Comparison of ENCODE assay signal across 13 cellular contexts in the genomic region with DNA sequence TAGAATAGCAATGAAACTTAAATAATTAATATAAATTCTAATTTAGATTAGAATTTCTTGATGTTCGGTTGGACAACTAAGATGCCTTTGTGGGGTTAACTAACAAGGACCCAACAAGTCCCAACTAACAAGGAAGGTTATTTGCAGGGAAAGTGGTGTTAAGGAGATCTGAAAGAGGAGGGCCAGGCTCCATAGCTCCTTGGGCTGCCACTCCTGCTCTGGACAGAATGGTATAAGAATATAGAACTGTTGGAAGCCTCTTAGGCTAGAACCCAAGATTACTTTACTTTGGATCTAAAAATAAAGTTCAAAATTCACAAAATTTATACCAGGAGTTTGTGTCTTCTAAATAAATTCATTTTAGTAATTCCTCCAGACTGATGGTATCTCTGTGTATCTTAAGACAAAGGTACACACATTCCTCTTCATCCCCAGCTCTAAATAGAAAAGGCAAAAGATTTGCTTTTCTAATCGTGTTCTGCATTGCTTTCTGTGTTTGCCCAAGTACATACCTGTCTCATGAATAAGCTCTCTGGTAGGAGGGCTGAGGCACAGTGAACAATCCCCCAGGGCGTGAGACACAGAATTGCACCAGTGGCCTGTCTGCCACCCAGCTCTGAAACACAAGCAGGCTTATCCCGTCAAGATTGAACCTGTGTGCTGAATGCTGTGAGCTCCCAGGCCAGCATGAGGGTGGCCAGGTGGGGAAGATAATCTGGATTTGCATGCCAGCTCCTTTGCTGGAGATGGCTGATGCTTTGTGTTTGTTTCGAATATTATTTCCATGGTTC.
DNase-seq lines count a peak whose midpoint lies in the region; TF ChIP-seq lines count a peak whose summit lies in the region.
"Had no signal": no experiment of that assay in that cellular context is flagged by ENCODE, and none has a peak within 500 bp of the region (broad histone marks: within the 10 kb centered on the region; RNA-seq: fewer than 3 reads in every experiment).

No MANE protein-coding gene starts in this region.

- H2BK15ac ChIP-seq in mesendoderm (replicated peaks; ENCODE audit: low read depth): no peak overlapping the region

- H3K9ac ChIP-seq in mesendoderm (ENCODE audit: low read length): no peak overlapping the region

- H2BK5ac ChIP-seq in mesendoderm (ENCODE audit: low read length): no peak overlapping the region

- H3K79me1 ChIP-seq in mesendoderm (ENCODE audit: low read length): no peaks in the 10 kb centered on the region

- peaks cover 0 to 10% (median 7%) of the 10 kb centered on the region in 3 donors for H3K27me3 Mint-ChIP-seq in immature natural killer cell (ENCODE audit: low read depth in 3 of 3)

- no peaks in the 10 kb centered on the region for H3K4me1 ChIP-seq in breast epithelium
- peaks cover 11% of the 10 kb centered on the region for H3K4me1 ChIP-seq in mesendoderm (ENCODE audit: control insufficient read depth, low read depth, low read length)
- H3K4me1 ChIP-seq: right lobe of liver had no signal

- TF ChIP-seq CTCF in AG09319 (IDR thresholded peaks at IDR 0.05; ENCODE audit: low read depth, low read length) (no peak), breast epithelium (IDR thresholded peaks at IDR 0.05) (no peak), GM10266 (IDR thresholded peaks at IDR 0.05; ENCODE audit: control insufficient read depth, insufficient read depth, low read depth, missing control alignments) (no peak)

- intact Hi-C loops in breast epithelium (cut with DNase I; ENCODE audit: low total_unique reads): no loop called here

- H2BK120ac ChIP-seq in mesendoderm (ENCODE audit: low read depth, low read length): no peak overlapping the region

- H4K5ac ChIP-seq in mesendoderm (ENCODE audit: low read length): no peak overlapping the region

- no peaks in the 10 kb centered on the region for H3K4me1 Mint-ChIP-seq in immature natural killer cell
- H3K4me1 Mint-ChIP-seq: activated CD4-positive, alpha-beta T cell treated with anti-CD3 and anti-CD28 coated beads, Interleukin-2, amount 10 ng/mL, durations not matched to agents 7 days and 5 days; stimulated activated naive B cell treated with anti-CD40 and anti-IgM and Interleukin-4, amounts not matched to agents 10 μg/mL and 1 μg/mL and 100 μg/mL, for 72 hours had no signal

- no peak overlapping the region for H3K18ac ChIP-seq in mesendoderm (ENCODE audit: low read length)

- no peak overlapping the region for H3K4me3 Mint-ChIP-seq in immature natural killer cell
- H3K4me3 Mint-ChIP-seq: activated CD4-positive, alpha-beta T cell treated with anti-CD3 and anti-CD28 coated beads, Interleukin-2, amount 10 ng/mL, durations not matched to agents 7 days and 5 days; stimulated activated naive B cell treated with anti-CD40 and anti-IgM and Interleukin-4, amounts not matched to agents 10 μg/mL and 1 μg/mL and 100 μg/mL, for 72 hours had no signal

- no peak for TF ChIP-seq POLR2A in breast epithelium (IDR thresholded peaks at IDR 0.05)

- H3K4me3 ChIP-seq in breast epithelium (no peak overlapping the region), mesendoderm (ENCODE audit: low read length) (no peak overlapping the region)
- H3K4me3 ChIP-seq: right lobe of liver had no signal

- DNase-seq in AG09319 (ENCODE audit: extremely low read depth, low read depth) (peak; percentile 38), LHCN-M2 (ENCODE audit: low read depth) (peak; percentile 67), breast epithelium (ENCODE audit: low spot score in 2 of 2) (peak; percentile 69 to 88), mesendoderm (peak; percentile 92), MV-4-11 (lab: John Stamatoyannopoulos, UW) (no peak), NCI-H128 (lab: John Stamatoyannopoulos, UW; ENCODE audit: unreplicated experiment) (no peak), immature natural killer cell (no peak), GM10266 (ENCODE audit: extremely low spot score) (no peak)
- DNase-seq: activated CD4-positive, alpha-beta T cell treated with anti-CD3 and anti-CD28 coated beads, Interleukin-2, amount 10 ng/mL, durations not matched to agents 7 days and 5 days; amygdala; DND-41; right lobe of liver; stimulated activated naive B cell treated with anti-CD40 and anti-IgM and Interleukin-4, amounts not matched to agents 10 μg/mL and 1 μg/mL and 100 μg/mL, for 72 hours had no signal

- H3K27me3 ChIP-seq in breast epithelium: no peaks in the 10 kb centered on the region
- no peaks in the 10 kb centered on the region for H3K27me3 ChIP-seq in mesendoderm (ENCODE audit: insufficient read depth, low read length, poor library complexity)
- H3K27me3 ChIP-seq: right lobe of liver had no signal

- H3K27ac ChIP-seq in breast epithelium: peak overlapping the region; percentile 35 to 58
- H3K27ac ChIP-seq in mesendoderm (ENCODE audit: low read depth, low read length): no peak overlapping the region
- H3K27ac ChIP-seq: right lobe of liver had no signal

- no peaks in the 10 kb centered on the region for H3K36me3 ChIP-seq in breast epithelium
- H3K36me3 ChIP-seq in mesendoderm (ENCODE audit: control insufficient read depth, insufficient read depth, low read length): no peaks in the 10 kb centered on the region
- H3K36me3 ChIP-seq: right lobe of liver had no signal

- H3K4me2 ChIP-seq in mesendoderm (ENCODE audit: low read length): no peak overlapping the region

- H3K79me2 ChIP-seq in mesendoderm (ENCODE audit: control insufficient read depth, insufficient read depth, low read length): no peaks in the 10 kb centered on the region

- H3K27ac Mint-ChIP-seq in immature natural killer cell: no peak overlapping the region
- H3K27ac Mint-ChIP-seq: activated CD4-positive, alpha-beta T cell treated with anti-CD3 and anti-CD28 coated beads, Interleukin-2, amount 10 ng/mL, durations not matched to agents 7 days and 5 days; stimulated activated naive B cell treated with anti-CD40 and anti-IgM and Interleukin-4, amounts not matched to agents 10 μg/mL and 1 μg/mL and 100 μg/mL, for 72 hours had no signal

- H3K36me3 Mint-ChIP-seq in immature natural killer cell: no peaks in the 10 kb centered on the region
- H3K36me3 Mint-ChIP-seq: stimulated activated naive B cell treated with anti-CD40 and anti-IgM and Interleukin-4, amounts not matched to agents 10 μg/mL and 1 μg/mL and 100 μg/mL, for 72 hours had no signal

- H3K9me3 Mint-ChIP-seq in immature natural killer cell: no peaks in the 10 kb centered on the region
- H3K9me3 Mint-ChIP-seq: activated CD4-positive, alpha-beta T cell treated with anti-CD3 and anti-CD28 coated beads, Interleukin-2, amount 10 ng/mL, durations not matched to agents 7 days and 5 days; stimulated activated naive B cell treated with anti-CD40 and anti-IgM and Interleukin-4, amounts not matched to agents 10 μg/mL and 1 μg/mL and 100 μg/mL, for 72 hours had no signal

- H3K56ac ChIP-seq in mesendoderm (ENCODE audit: low read length): no peak overlapping the region

- H3K23ac ChIP-seq in mesendoderm (ENCODE audit: low read length): no peak overlapping the region

- no peaks in the 10 kb centered on the region for H3K9me3 ChIP-seq in breast epithelium
- H3K9me3 ChIP-seq: right lobe of liver had no signal

- H3K4ac ChIP-seq in mesendoderm (ENCODE audit: low read depth, low read length): no peak overlapping the region

- H4K8ac ChIP-seq in mesendoderm (ENCODE audit: low read depth, low read length): no peak overlapping the region

- no peak overlapping the region for H2AK5ac ChIP-seq in mesendoderm (ENCODE audit: low read length)

- WGBS in mesendoderm (ENCODE audit: extremely low coverage, insufficient coverage, low lambda C conversion rate): no CpG with 5 or more reads among the region's 5 CpGs

Comparison
In these comparisons a context has a peak if more than half of its experiments do, and no peak if none do; other contexts are left out.
1. DNase-seq: peak in AG09319 (single experiment), LHCN-M2 (single experiment), breast epithelium (2 of 2) and mesendoderm (single experiment); none in MV-4-11 (single experiment), NCI-H128 (single experiment), immature natural killer cell (0 of 3) and GM10266 (single experiment).